ENCODE assay signal across 1 cellular context in genomic region chr13:49606747-49607648, GRCh38.
TF ChIP-seq lines count a peak whose summit lies in the region.

No MANE protein-coding gene starts in this region.

TF ChIP-seq in H1, 55 proteins besides CTCF, POLR2A, EP300 and RAD21 (continued from another document):
- TF ChIP-seq JUND (IDR thresholded peaks at IDR 0.05; ENCODE audit: low read length) (peak; percentile 13; the same call in 1 of the 2 replicates), USF2 (IDR thresholded peaks at IDR 0.05; ENCODE audit: low read length) (no peak), CHD1 (IDR thresholded peaks at IDR 0.05; ENCODE audit: low read depth, low read length) (no peak), NRF1 (IDR thresholded peaks at IDR 0.05; ENCODE audit: low read depth, low read length) (no peak), E2F6 (IDR thresholded peaks at IDR 0.05) (no peak), CBX8 (IDR thresholded peaks at IDR 0.05; ENCODE audit: borderline replicate concordance, low read depth, low read length) (no peak), POLR2AphosphoS5 (IDR thresholded peaks at IDR 0.05; ENCODE audit: low read depth, low read length) (no peak), TAF7 (optimal IDR thresholded peaks at IDR 0.05; ENCODE audit: borderline replicate concordance, low read depth, low read length) (no peak), CREB1 (IDR thresholded peaks at IDR 0.05) (0 out of 2 replicates have a peak, but pooled peaks have one; percentile 22), GTF2F1 (IDR thresholded peaks at IDR 0.05; ENCODE audit: borderline replicate concordance, low read depth, low read length) (no peak), KDM4A (IDR thresholded peaks at IDR 0.05; ENCODE audit: low read depth, low read length, severe bottlenecking) (no peak), SAP30 (IDR thresholded peaks at IDR 0.05; ENCODE audit: insufficient read depth, insufficient replicate concordance, low read length) (no peak), CTBP2 (IDR thresholded peaks at IDR 0.05; ENCODE audit: borderline replicate concordance, insufficient read depth, insufficient read length, low read length) (no peak), SRF (IDR thresholded peaks at IDR 0.05; ENCODE audit: low read depth, low read length) (no peak), RXRA (IDR thresholded peaks at IDR 0.05; ENCODE audit: insufficient read depth, low read depth, low read length) (no peak), TAF1 (IDR thresholded peaks at IDR 0.05; ENCODE audit: low read depth, low read length) (no peak), TBP (IDR thresholded peaks at IDR 0.05; ENCODE audit: low read depth, low read length) (no peak), MAFK (IDR thresholded peaks at IDR 0.05; ENCODE audit: low read depth, low read length) (no peak)
- TF ChIP-seq, protein P1, sequence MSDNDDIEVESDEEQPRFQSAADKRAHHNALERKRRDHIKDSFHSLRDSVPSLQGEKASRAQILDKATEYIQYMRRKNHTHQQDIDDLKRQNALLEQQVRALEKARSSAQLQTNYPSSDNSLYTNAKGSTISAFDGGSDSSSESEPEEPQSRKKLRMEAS (IDR thresholded peaks at IDR 0.05), result no peak
